ENCODE assay signal across 11 cellular contexts in the genomic region with DNA sequence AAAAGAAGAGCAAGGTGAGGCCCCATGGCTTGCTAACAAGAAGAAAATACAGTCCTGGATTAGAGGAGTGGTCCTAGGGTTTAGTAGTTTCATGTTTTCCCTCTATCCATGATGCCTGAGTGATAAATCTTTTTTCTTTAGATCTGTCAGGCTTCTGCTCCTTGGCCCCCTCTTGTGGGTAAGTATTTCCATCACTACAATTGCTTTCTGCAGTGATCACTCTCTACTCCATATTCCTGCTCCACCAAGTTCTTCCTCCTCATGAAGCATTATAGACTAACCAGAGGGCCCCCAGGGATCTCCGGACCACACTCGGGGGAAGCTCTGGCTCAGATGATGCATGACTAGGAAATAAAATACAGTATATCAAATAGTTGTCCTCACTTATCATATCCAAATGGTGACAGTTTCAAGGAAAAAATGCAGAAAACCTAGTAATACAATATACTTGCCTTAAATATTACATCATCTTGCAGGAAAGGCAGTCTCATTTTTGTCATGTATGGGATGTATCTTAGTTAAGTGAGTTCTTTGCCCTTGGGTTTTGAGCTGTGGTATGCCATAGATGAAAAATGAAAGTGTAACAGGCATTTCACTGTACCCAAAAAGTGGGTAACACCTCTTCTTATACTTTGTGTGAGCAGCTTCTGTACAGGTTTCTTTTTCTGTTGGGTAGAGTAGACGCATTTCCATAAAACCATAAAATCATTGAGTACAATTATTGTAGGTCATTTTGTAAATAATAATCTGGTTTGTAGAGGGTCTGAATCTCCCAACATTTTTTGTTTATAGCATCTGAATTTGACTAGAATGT.
DNase-seq lines count a peak whose midpoint lies in the region; FAIRE-seq and TF ChIP-seq lines count a peak whose summit lies in the region.
"Had no signal": no experiment of that assay in that cellular context is flagged by ENCODE, and none has a peak within 500 bp of the region (broad histone marks: within the 10 kb centered on the region; RNA-seq: fewer than 3 reads in every experiment).

No MANE protein-coding gene starts in this region.

- no peaks in the 10 kb centered on the region for H3K79me2 ChIP-seq in endothelial cell of umbilical vein (ENCODE audit: control insufficient read depth, insufficient read depth, low read length)

- no peaks in the 10 kb centered on the region for H3K9me1 ChIP-seq in endothelial cell of umbilical vein (replicated peaks; ENCODE audit: control insufficient read depth, extremely low read depth, insufficient read depth, low read length)

- H3K27me3 ChIP-seq in endothelial cell of umbilical vein (ENCODE audit: control insufficient read depth in 2 of 2, insufficient read depth in 2 of 2, low read length in 2 of 2) (no peaks in the 10 kb centered on the region), MG63 (no peaks in the 10 kb centered on the region)

- dilution Hi-C loops in endothelial cell of umbilical vein (cut with MboI; ENCODE audit: extremely low pct_ligation_motif_present, low sequenced_read_pairs): no loop called here

- no peaks in the 10 kb centered on the region for H3K9me3 Mint-ChIP-seq in activated CD4-positive, alpha-beta memory T cell treated with anti-CD3 and anti-CD28 coated beads, Interleukin-2, amount 10 ng/mL, durations not matched to agents 7 days and 5 days
- no peaks in the 10 kb centered on the region for H3K9me3 Mint-ChIP-seq in activated T-helper 1 cell treated with anti-CD3 and anti-CD28 coated beads, Interleukin-12 subunit alpha, Interleukin-12 subunit beta, Interleukin-2, Interleukin-4 antibody, amounts not matched to agents 30 ng/mL and 10 ng/mL and 1 ng/mL, durations not matched to agents 14 hours and 24 hours and 36 hours
- H3K9me3 Mint-ChIP-seq: CD8-positive, alpha-beta T cell had no signal

- TF ChIP-seq CTCF in NB4 (IDR thresholded peaks at IDR 0.05; ENCODE audit: low read depth, low read length) (peak; percentile 32), endothelial cell of umbilical vein (IDR thresholded peaks at IDR 0.05; ENCODE audit: extremely low read depth in 1 of 2, insufficient read depth in 1 of 2, low read depth in 1 of 2, low read length in 2 of 2) (peak in 1 of 2 donors; percentile 35)

- no peaks in the 10 kb centered on the region for H4K20me1 ChIP-seq in endothelial cell of umbilical vein (replicated peaks; ENCODE audit: control insufficient read depth, extremely low read depth, insufficient read depth, low read length)

- H3K4me3 ChIP-seq in NB4 (ENCODE audit: low read depth, low read length): no peak overlapping the region
- no peak overlapping the region for H3K4me3 ChIP-seq in endothelial cell of umbilical vein (replicated peaks in 1 of 3; ENCODE audit: insufficient read depth in 1 of 3, low read depth in 1 of 3, low read length in 3 of 3)
- H3K4me3 ChIP-seq in MG63: no peak overlapping the region

- peak; percentile 65 for FAIRE-seq in endothelial cell of umbilical vein (lab: Jason Lieb, UNC)

- H3K27ac ChIP-seq in endothelial cell of umbilical vein (ENCODE audit: insufficient read depth, low read depth, low read length): no peak overlapping the region

- no peaks in the 10 kb centered on the region for H3K27me3 Mint-ChIP-seq in activated CD4-positive, alpha-beta memory T cell treated with anti-CD3 and anti-CD28 coated beads, Interleukin-2, amount 10 ng/mL, durations not matched to agents 7 days and 5 days
- H3K27me3 Mint-ChIP-seq in activated T-helper 1 cell treated with anti-CD3 and anti-CD28 coated beads, Interleukin-12 subunit alpha, Interleukin-12 subunit beta, Interleukin-2, Interleukin-4 antibody, amounts not matched to agents 30 ng/mL and 10 ng/mL and 1 ng/mL, durations not matched to agents 14 hours and 24 hours and 36 hours (ENCODE audit: insufficient read depth): peaks cover 4% of the 10 kb centered on the region

- POLR2A ChIA-PET in endothelial cell of umbilical vein (lab: Charles Lee): no interaction called here
- POLR2A ChIA-PET in activated CD4-positive, alpha-beta memory T cell treated with anti-CD3 and anti-CD28 coated beads, Interleukin-2, amount 10 ng/mL, durations not matched to agents 7 days and 5 days (lab: Charles Lee): no interaction called here

- H3K4me1 Mint-ChIP-seq in activated CD4-positive, alpha-beta memory T cell treated with anti-CD3 and anti-CD28 coated beads, Interleukin-2, amount 10 ng/mL, durations not matched to agents 7 days and 5 days: no peaks in the 10 kb centered on the region
- H3K4me1 Mint-ChIP-seq in activated T-helper 1 cell treated with anti-CD3 and anti-CD28 coated beads, Interleukin-12 subunit alpha, Interleukin-12 subunit beta, Interleukin-2, Interleukin-4 antibody, amounts not matched to agents 30 ng/mL and 10 ng/mL and 1 ng/mL, durations not matched to agents 14 hours and 24 hours and 36 hours (ENCODE audit: low read depth): no peaks in the 10 kb centered on the region

- intact Hi-C loops in endothelial cell of umbilical vein (cut with micrococcal nuclease): loop anchor here (1.0 to 5.0 kb wide), 2 partner anchors 77 to 373 kb away; no protein-coding TSS in a partner anchor
- intact Hi-C loops in activated T-helper 1 cell treated with anti-CD3 and anti-CD28 coated beads, Interleukin-12 subunit alpha, Interleukin-12 subunit beta, Interleukin-2, Interleukin-4 antibody, amounts not matched to agents 30 ng/mL and 10 ng/mL and 1 ng/mL, durations not matched to agents 14 hours and 24 hours and 36 hours (cut with micrococcal nuclease): no loop called here

- H3K27ac Mint-ChIP-seq in activated CD4-positive, alpha-beta memory T cell treated with anti-CD3 and anti-CD28 coated beads, Interleukin-2, amount 10 ng/mL, durations not matched to agents 7 days and 5 days: no peak overlapping the region
- H3K27ac Mint-ChIP-seq in activated T-helper 1 cell treated with anti-CD3 and anti-CD28 coated beads, Interleukin-12 subunit alpha, Interleukin-12 subunit beta, Interleukin-2, Interleukin-4 antibody, amounts not matched to agents 30 ng/mL and 10 ng/mL and 1 ng/mL, durations not matched to agents 14 hours and 24 hours and 36 hours: no peak overlapping the region
- H3K27ac Mint-ChIP-seq: CD8-positive, alpha-beta T cell had no signal

- H3K9me3 ChIP-seq in endothelial cell of umbilical vein (replicated peaks; ENCODE audit: control insufficient read depth, insufficient read depth, low read length) (no peaks in the 10 kb centered on the region), MG63 (no peaks in the 10 kb centered on the region)

- H3K36me3 ChIP-seq in endothelial cell of umbilical vein (ENCODE audit: control insufficient read depth in 2 of 2, extremely low read depth in 1 of 2, insufficient read depth in 2 of 2, low read length in 2 of 2) (no peaks in the 10 kb centered on the region), MG63 (no peaks in the 10 kb centered on the region)

- no peak overlapping the region for H2AFZ ChIP-seq in endothelial cell of umbilical vein (ENCODE audit: low read depth, low read length)

- no peak overlapping the region for H3K4me3 Mint-ChIP-seq in activated CD4-positive, alpha-beta memory T cell treated with anti-CD3 and anti-CD28 coated beads, Interleukin-2, amount 10 ng/mL, durations not matched to agents 7 days and 5 days
- H3K4me3 Mint-ChIP-seq in activated T-helper 1 cell treated with anti-CD3 and anti-CD28 coated beads, Interleukin-12 subunit alpha, Interleukin-12 subunit beta, Interleukin-2, Interleukin-4 antibody, amounts not matched to agents 30 ng/mL and 10 ng/mL and 1 ng/mL, durations not matched to agents 14 hours and 24 hours and 36 hours: no peak overlapping the region
- H3K4me3 Mint-ChIP-seq: CD8-positive, alpha-beta T cell had no signal

- no peaks in the 10 kb centered on the region for H3K4me1 ChIP-seq in endothelial cell of umbilical vein (ENCODE audit: control insufficient read depth, extremely low read depth, insufficient read depth, low read length)

- H3K9ac ChIP-seq in endothelial cell of umbilical vein (replicated peaks; ENCODE audit: extremely low read depth, insufficient read depth, low read length): no peak overlapping the region

- DNase-seq in NCI-H2107 treated with DMSO at 0.1 percent for 48 hours (lab: John Stamatoyannopoulos, UW; ENCODE audit: unreplicated experiment): peak; percentile 46
- DNase-seq in NCI-H2107 (lab: John Stamatoyannopoulos, UW): no peak
- peak; percentile 29 for DNase-seq in NB4 (ENCODE audit: low read depth)
- DNase-seq in endothelial cell of umbilical vein (ENCODE audit: low read depth, low spot score): peak; percentile 53
- DNase-seq in putamen (ENCODE audit: low spot score): peak; percentile 22
- no peak for DNase-seq in MG63
- no peak for DNase-seq in activated CD4-positive, alpha-beta memory T cell treated with anti-CD3 and anti-CD28 coated beads, Interleukin-2, amount 10 ng/mL, durations not matched to agents 7 days and 5 days
- DNase-seq in activated T-helper 1 cell treated with anti-CD3 and anti-CD28 coated beads, Interleukin-12 subunit alpha, Interleukin-12 subunit beta, Interleukin-2, Interleukin-4 antibody, amounts not matched to agents 30 ng/mL and 10 ng/mL and 1 ng/mL, durations not matched to agents 14 hours and 24 hours and 36 hours (ENCODE audit: low spot score): no peak
- DNase-seq: CD8-positive, alpha-beta T cell; cortex of kidney; NCI-H1092 treated with DMSO at 0.1 percent for 48 hours had no signal

- H3K4me2 ChIP-seq in endothelial cell of umbilical vein (ENCODE audit: insufficient read depth, low read length): no peak overlapping the region

- BruUV-seq in endothelial cell of umbilical vein (replicated peaks; lab: Mats Ljungman, UMichigan): no TSS peak

- TF ChIP-seq POLR2A in NB4 (IDR thresholded peaks at IDR 0.05; ENCODE audit: extremely low read depth, insufficient read length): no peak
- TF ChIP-seq POLR2A in endothelial cell of umbilical vein (IDR thresholded peaks at IDR 0.05; ENCODE audit: low read depth, low read length): no peak

- CTCF ChIA-PET in endothelial cell of umbilical vein (lab: Charles Lee): interaction anchor here (1.1 to 5.9 kb wide), 3 partner anchors 66 to 103 kb away, joined by 3 to 29 read pairs (median 3); no protein-coding TSS in a partner anchor
- CTCF ChIA-PET in activated CD4-positive, alpha-beta memory T cell treated with anti-CD3 and anti-CD28 coated beads, Interleukin-2, amount 10 ng/mL, durations not matched to agents 7 days and 5 days (lab: Charles Lee): interaction anchor here (1.2 to 1.3 kb wide), 2 partner anchors 77 to 79 kb away, joined by 3 to 4 read pairs; no protein-coding TSS in a partner anchor

- no peaks in the 10 kb centered on the region for H3K36me3 Mint-ChIP-seq in activated CD4-positive, alpha-beta memory T cell treated with anti-CD3 and anti-CD28 coated beads, Interleukin-2, amount 10 ng/mL, durations not matched to agents 7 days and 5 days (ENCODE audit: low read depth)
- no peaks in the 10 kb centered on the region for H3K36me3 Mint-ChIP-seq in activated T-helper 1 cell treated with anti-CD3 and anti-CD28 coated beads, Interleukin-12 subunit alpha, Interleukin-12 subunit beta, Interleukin-2, Interleukin-4 antibody, amounts not matched to agents 30 ng/mL and 10 ng/mL and 1 ng/mL, durations not matched to agents 14 hours and 24 hours and 36 hours (ENCODE audit: low read depth)
- H3K36me3 Mint-ChIP-seq: CD8-positive, alpha-beta T cell had no signal

TF ChIP-seq in endothelial cell of umbilical vein, 7 proteins besides CTCF, POLR2A, EP300 and RAD21 (continues in another document):
- no peak for TF ChIP-seq FOS (IDR thresholded peaks at IDR 0.05; ENCODE audit: borderline replicate concordance, insufficient read depth, low read length)

Comparison
In these comparisons a context has a peak if more than half of its experiments do, and no peak if none do; other contexts are left out.
1. DNase-seq: peak in NCI-H2107 treated with DMSO at 0.1 percent for 48 hours (single experiment), NB4 (single experiment), endothelial cell of umbilical vein (single experiment) and putamen (single experiment); none in NCI-H2107 (single experiment), MG63 (single experiment), activated CD4-positive, alpha-beta memory T cell treated with anti-CD3 and anti-CD28 coated beads, Interleukin-2, amount 10 ng/mL, durations not matched to agents 7 days and 5 days (single experiment) and activated T-helper 1 cell treated with anti-CD3 and anti-CD28 coated beads, Interleukin-12 subunit alpha, Interleukin-12 subunit beta, Interleukin-2, Interleukin-4 antibody, amounts not matched to agents 30 ng/mL and 10 ng/mL and 1 ng/mL, durations not matched to agents 14 hours and 24 hours and 36 hours (single experiment).